In genomic region chr2:37635359-37636208, GRCh38 we compare ENCODE assay signal across 8 cellular contexts. TPM values are rescaled to one million over a fixed set of nuclear protein-coding genes. Genes with fewer than 3 reads are reported as not detected.
DNase-seq lines count a peak whose midpoint lies in the region; ATAC-seq and TF ChIP-seq lines count a peak whose summit lies in the region.

No MANE protein-coding gene starts in this region.

- H3K4me2 ChIP-seq in fibroblast of lung (ENCODE audit: extremely low read depth, insufficient read depth, low read length) = no peak overlapping the region

- H3K9me3 ChIP-seq in right atrium auricular region (no peaks in the 10 kb centered on the region), fibroblast of lung (ENCODE audit: control insufficient read depth, insufficient read depth, low read depth, low read length) (no peaks in the 10 kb centered on the region), vagina (no peaks in the 10 kb centered on the region)

- H3K27me3 ChIP-seq in right atrium auricular region (no peaks in the 10 kb centered on the region), fibroblast of lung (ENCODE audit: control insufficient read depth, insufficient read depth, low read length) (no peaks in the 10 kb centered on the region), vagina (no peaks in the 10 kb centered on the region)

- TF ChIP-seq POLR2A in vagina (IDR thresholded peaks at IDR 0.05) = no peak

- no peak overlapping the region for H3K4me3 ChIP-seq in right atrium auricular region
- no peak overlapping the region for H3K4me3 ChIP-seq in fibroblast of lung (replicated peaks in 1 of 4; ENCODE audit: control extremely low read depth in 1 of 4, insufficient read depth in 1 of 4, low read depth in 3 of 4, low read length in 4 of 4)
- H3K4me3 ChIP-seq in vagina = no peak overlapping the region

- no peak overlapping the region for H3K9ac ChIP-seq in fibroblast of lung (ENCODE audit: insufficient read depth, low read length)

- H3K79me2 ChIP-seq in fibroblast of lung (ENCODE audit: control insufficient read depth, insufficient read depth, low read length) = no peaks in the 10 kb centered on the region

- H3K4me1 ChIP-seq in right atrium auricular region = peaks cover 0 to 3% of the 10 kb centered on the region in 2 donors
- H3K4me1 ChIP-seq in fibroblast of lung (ENCODE audit: control insufficient read depth, extremely low read depth, insufficient read depth, low read length) = no peaks in the 10 kb centered on the region
- peaks cover 8% of the 10 kb centered on the region for H3K4me1 ChIP-seq in vagina

- H2AFZ ChIP-seq in fibroblast of lung (ENCODE audit: low read length) = no peak overlapping the region

- intact Hi-C loops in Right ventricle myocardium inferior (cut with DNase I) = no loop called here
- intact Hi-C loops in vagina (cut with DNase I) = no loop called here

- DNase-seq in Right ventricle myocardium inferior (ENCODE audit: missing footprints) (peak; percentile 60), right atrium auricular region (ENCODE audit: low spot score) (no peak), fibroblast of lung (ENCODE audit: low read depth in 2 of 2) (peak; percentile 73 to 75), LoVo (ENCODE audit: low spot score) (no peak), vagina (ENCODE audit: extremely low spot score in 2 of 2) (no peak)
- peak; percentile 65 to 71 for DNase-seq in activated CD4-positive, alpha-beta T cell treated with anti-CD3 and anti-CD28 coated beads, Interleukin-2, amount 50 U/mL, for 4 hours
- peak; percentile 81 for DNase-seq in stimulated activated CD4-positive, alpha-beta T cell treated with anti-CD3 and anti-CD28 coated beads, Interleukin-4, amount 100 ng/mL, for 24 hours

- H3K27ac ChIP-seq in right atrium auricular region = no peak overlapping the region
- no peak overlapping the region for H3K27ac ChIP-seq in fibroblast of lung (ENCODE audit: insufficient read depth, low read length)
- H3K27ac ChIP-seq in vagina = no peak overlapping the region

- TF ChIP-seq CTCF in right atrium auricular region (IDR thresholded peaks at IDR 0.05) (no peak), fibroblast of lung (conservative IDR thresholded peaks at IDR 0.05 in 1 of 2, IDR thresholded peaks at IDR 0.05 in 1 of 2; ENCODE audit: low read depth in 1 of 2, low read length in 2 of 2) (no peak), vagina (IDR thresholded peaks at IDR 0.05) (no peak)

- ATAC-seq in Right ventricle myocardium inferior = peak; percentile 68
- ATAC-seq in HG03520 (IDR thresholded peaks at IDR 0.05; ENCODE audit: unreplicated experiment) = peak; percentile 69

- H3K36me3 ChIP-seq in right atrium auricular region = no peaks in the 10 kb centered on the region
- H3K36me3 ChIP-seq in fibroblast of lung (ENCODE audit: control insufficient read depth, insufficient read depth, low read length) = no peaks in the 10 kb centered on the region
- no peaks in the 10 kb centered on the region for H3K36me3 ChIP-seq in vagina

- no peaks in the 10 kb centered on the region for H4K20me1 ChIP-seq in fibroblast of lung (ENCODE audit: control insufficient read depth, extremely low read depth, insufficient read depth, low read length)

RNA-seq across cellular contexts. Expression of gene CDC42EP3, which starts 35.9 kb away (rescaled TPM):
- total RNA-seq in Right ventricle myocardium inferior (91.3 TPM), right atrium auricular region (100 to 1,000 TPM in 1 of 2 donors, 10 to 100 TPM in 1; 38.5 to 105 TPM), fibroblast of lung (5.6 and 19.2 TPM in 2 replicates), vagina (44.4 TPM)
- 103 and 328 TPM in 2 replicates for polyA plus RNA-seq in fibroblast of lung
- polyA plus RNA-seq in fibroblast of lung (2012) = 43.4 and 145 TPM in 2 replicates
- polyA minus RNA-seq in fibroblast of lung (ENCODE audit: low replicate concordance) = 170 and 335 TPM in 2 replicates

Comparison
In these comparisons a context has a peak if more than half of its experiments do, and no peak if none do; other contexts are left out.
1. DNase-seq: peak in Right ventricle myocardium inferior (single experiment), activated CD4-positive, alpha-beta T cell treated with anti-CD3 and anti-CD28 coated beads, Interleukin-2, amount 50 U/mL, for 4 hours (2 of 2), fibroblast of lung (2 of 2) and stimulated activated CD4-positive, alpha-beta T cell treated with anti-CD3 and anti-CD28 coated beads, Interleukin-4, amount 100 ng/mL, for 24 hours (single experiment); none in right atrium auricular region (single experiment), LoVo (single experiment) and vagina (0 of 2).